ENCODE assay signal across 7 cellular contexts in genomic region chr16:30186782-30187555, GRCh38. TPM values are rescaled to one million over a fixed set of nuclear protein-coding genes. Genes with fewer than 3 reads are reported as not detected.
DNase-seq lines count a peak whose midpoint lies in the region; ATAC-seq and TF ChIP-seq lines count a peak whose summit lies in the region.

No MANE protein-coding gene starts in this region.

- peak; percentile 63 for TF ChIP-seq CTCF in astrocyte of the cerebellum (IDR thresholded peaks at IDR 0.05; ENCODE audit: low read depth, low read length, missing control alignments)

- no peak overlapping the region for H3K9ac ChIP-seq in GM23248

- H2AFZ ChIP-seq in GM23248 = no peak overlapping the region

- H3K9me3 ChIP-seq in GM23248 (ENCODE audit: low read depth) = no peaks in the 10 kb centered on the region

- no peak for ATAC-seq in HG03342 (IDR thresholded peaks at IDR 0.05; ENCODE audit: unreplicated experiment)

- in situ Hi-C loops in GM23248 (cut with MboI) (no loop called here), astrocyte of the cerebellum (cut with HindIII; ENCODE audit: low sequenced_read_pairs) (no loop called here)

- H3K9me2 ChIP-seq in GM23248 (ENCODE audit: insufficient read depth) = no peaks in the 10 kb centered on the region

- no peak overlapping the region for H3K4me2 ChIP-seq in GM23248 (ENCODE audit: unreplicated experiment)

- no peaks in the 10 kb centered on the region for H3K4me1 ChIP-seq in GM23248 (ENCODE audit: insufficient read depth)

- no peak overlapping the region for H3K27ac ChIP-seq in GM23248

- H3K4me3 ChIP-seq in GM23248 (no peak overlapping the region), astrocyte of the cerebellum (ENCODE audit: low read depth, low read length) (no peak overlapping the region)

- no peaks in the 10 kb centered on the region for H3K79me2 ChIP-seq in GM23248 (ENCODE audit: insufficient read depth)

- no peaks in the 10 kb centered on the region for H3F3A ChIP-seq in GM23248 (ENCODE audit: insufficient read depth)

- H3K36me3 ChIP-seq in GM23248 (ENCODE audit: low read depth) = no peaks in the 10 kb centered on the region

- WGBS in GM23248 (ENCODE audit: low coverage in 1 of 2, low lambda C conversion rate in 2 of 2, missing lambda C conversion rate in 2 of 2), 2 experiments = 64 to 75% methylated on average over 34 to 36 of the region's 36 CpGs

- no peaks in the 10 kb centered on the region for H3K27me3 ChIP-seq in GM23248 (replicated peaks; ENCODE audit: insufficient read depth)

- H4K20me1 ChIP-seq in GM23248 (ENCODE audit: insufficient read depth) = no peaks in the 10 kb centered on the region

- peak; percentile 58 for DNase-seq in GM23248
- peak; percentile 93 for DNase-seq in T-helper 9 cell
- no peak for DNase-seq in astrocyte of the cerebellum (ENCODE audit: low read depth)
- peak; percentile 74 for DNase-seq in iPS-NIHi11 (ENCODE audit: low spot score)
- peak; percentile 83 to 88 (median 85) for DNase-seq in stimulated activated CD4-positive, alpha-beta T cell treated with anti-CD3 and anti-CD28 coated beads, Interleukin-1b, Interleukin-23, amount 100 ng/mL, for 24 hours (ENCODE audit: low read depth in 4 of 4, low spot score in 1 of 4)
- no peak for DNase-seq in NCI-H2107 treated with DMSO at 0.1 percent for 48 hours (lab: John Stamatoyannopoulos, UW; ENCODE audit: unreplicated experiment)

RNA-seq across cellular contexts. Expression of gene CORO1A, which starts 3.6 kb away (rescaled TPM):
- total RNA-seq in GM23248 (2014; rRNA removed; shearing (Covaris generic)) = 3.2 and 4.8 TPM in 2 replicates
- 1.7 TPM in 2 replicates for polyA plus RNA-seq in GM23248 (2016; fragmentation: Nextera tagmentation; extraction: Ambion mirVana)

RNA-seq across cellular contexts. Expression of gene BOLA2B, which starts 6.5 kb away (rescaled TPM):
- total RNA-seq in GM23248 (2014; rRNA removed; shearing (Covaris generic)) = 2.0 and 155 TPM in 2 replicates
- polyA plus RNA-seq in GM23248 (2016; fragmentation: Nextera tagmentation; extraction: Ambion mirVana) = 122 and 146 TPM in 2 replicates

RNA-seq across cellular contexts. Expression of gene SLX1A, which starts 6.7 kb away (rescaled TPM):
- total RNA-seq in GM23248 (2014; rRNA removed; shearing (Covaris generic)) = 14.3 and 32.6 TPM in 2 replicates
- polyA plus RNA-seq in GM23248 (2016; fragmentation: Nextera tagmentation; extraction: Ambion mirVana) = 32.2 and 51.7 TPM in 2 replicates

RNA-seq across cellular contexts. Expression of gene SULT1A3, which starts 12.1 kb away (rescaled TPM):
- total RNA-seq in GM23248 (2014; rRNA removed; shearing (Covaris generic)) = 12.2 and 22.9 TPM in 2 replicates
- 4.5 and 4.8 TPM in 2 replicates for polyA plus RNA-seq in GM23248 (2016; fragmentation: Nextera tagmentation; extraction: Ambion mirVana)

Comparison
In these comparisons a context has a peak if more than half of its experiments do, and no peak if none do; other contexts are left out.
1. DNase-seq: peak in GM23248 (single experiment), T-helper 9 cell (single experiment), iPS-NIHi11 (single experiment) and stimulated activated CD4-positive, alpha-beta T cell treated with anti-CD3 and anti-CD28 coated beads, Interleukin-1b, Interleukin-23, amount 100 ng/mL, for 24 hours (4 of 4); none in astrocyte of the cerebellum (single experiment) and NCI-H2107 treated with DMSO at 0.1 percent for 48 hours (single experiment).